Comparison of ENCODE assay signal across 27 cellular contexts in genomic region chr22:31138126-31138525, GRCh38. TPM values are rescaled to one million over a fixed set of nuclear protein-coding genes. Genes with fewer than 3 reads are reported as not detected.
DNase-seq lines count a peak whose midpoint lies in the region; ATAC-seq, FAIRE-seq and TF ChIP-seq lines count a peak whose summit lies in the region.
"Had no signal": no experiment of that assay in that cellular context is flagged by ENCODE, and none has a peak within 500 bp of the region (broad histone marks: within the 10 kb centered on the region; RNA-seq: fewer than 3 reads in every experiment).

No MANE protein-coding gene starts in this region.

- no peaks in the 10 kb centered on the region for H3K27me3 ChIP-seq in GM23338 (ENCODE audit: insufficient read depth)
- no peaks in the 10 kb centered on the region for H3K27me3 ChIP-seq in H1 (replicated peaks in 1 of 4; ENCODE audit: control insufficient read depth in 3 of 4, extremely low read depth in 1 of 4, insufficient read depth in 3 of 4, low read length in 3 of 4)
- peaks cover 37% of the 10 kb centered on the region for H3K27me3 ChIP-seq in osteoblast (ENCODE audit: insufficient read depth, low read length)
- H3K27me3 ChIP-seq in SJCRH30 = no peaks in the 10 kb centered on the region
- no peaks in the 10 kb centered on the region for H3K27me3 ChIP-seq in uterus
- H3K27me3 ChIP-seq: BLaER1 had no signal

- TF ChIP-seq EP300 in H1 (IDR thresholded peaks at IDR 0.05; ENCODE audit: borderline replicate concordance in 1 of 2, low read depth in 2 of 2, low read length in 2 of 2) = no peak

- intact Hi-C loops in uterus (cut with DNase I; ENCODE audit: low total_unique reads) = no loop called here

- no peak overlapping the region for H4K91ac ChIP-seq in H1 (replicated peaks; ENCODE audit: insufficient read length, low read length)

- no peak overlapping the region for H2BK20ac ChIP-seq in H1 (ENCODE audit: low read length)

- ATAC-seq in GM23338 = no peak
- no peak for ATAC-seq in HG03095 (IDR thresholded peaks at IDR 0.05; ENCODE audit: unreplicated experiment)
- ATAC-seq: Panc1 had no signal

- H3K4me2 ChIP-seq in GM23338 (peak overlapping the region; percentile 84; the same call in 1 of the 2 replicates), H1 (ENCODE audit: insufficient read depth in 1 of 2, low read depth in 2 of 2, low read length in 2 of 2) (peak overlapping the region; percentile 87 to 99; a peak in 2 of 4 replicates), osteoblast (ENCODE audit: insufficient read depth, low read length) (no peak overlapping the region)
- H3K4me2 ChIP-seq: BLaER1 had no signal

- no peak overlapping the region for H2AK5ac ChIP-seq in H1 (ENCODE audit: low read depth, low read length)

- no peak for TF ChIP-seq CTCF in GM23338 (conservative IDR thresholded peaks at IDR 0.05; ENCODE audit: low read depth in 2 of 2)
- TF ChIP-seq CTCF in H1 (IDR thresholded peaks at IDR 0.05; ENCODE audit: control extremely low read depth in 1 of 3, insufficient read depth in 1 of 3, low read depth in 1 of 3, low read length in 3 of 3) = no peak
- no peak for TF ChIP-seq CTCF in osteoblast (IDR thresholded peaks at IDR 0.05; ENCODE audit: extremely low read depth, low read depth, low read length)
- TF ChIP-seq CTCF in uterus (IDR thresholded peaks at IDR 0.05) = no peak

- H3K36me3 Mint-ChIP-seq in GM23338 (ENCODE audit: low read depth) = peaks cover 26% of the 10 kb centered on the region
- H3K36me3 Mint-ChIP-seq: CD4-positive, CD25-positive, alpha-beta regulatory T cell had no signal

- H2BK120ac ChIP-seq in H1 (replicated peaks; ENCODE audit: low read depth, low read length) = no peak overlapping the region

- FAIRE-seq in H1 (lab: Jason Lieb, UNC) = no peak
- FAIRE-seq: D721Med, H54, HTR-8/SVneo had no signal

- CTCF ChIA-PET in H1 (lab: Charles Lee; ENCODE audit: partially characterized antibody) = interaction anchor here (1.3 to 6.1 kb wide), 3 partner anchors 13 to 33 kb away, joined by 4 to 49 read pairs (median 4); no protein-coding TSS in a partner anchor

- H3K9me3 Mint-ChIP-seq in GM23338 = no peaks in the 10 kb centered on the region
- H3K9me3 Mint-ChIP-seq: HFFc6 had no signal

- H3K27ac ChIP-seq in GM23338 (ENCODE audit: low read depth) (no peak overlapping the region), H1 (ENCODE audit: low read depth, low read length) (no peak overlapping the region), osteoblast (ENCODE audit: low read depth, low read length) (no peak overlapping the region), SJCRH30 (no peak overlapping the region), uterus (no peak overlapping the region)
- H3K27ac ChIP-seq: BLaER1, RWPE1 had no signal

- H3K23ac ChIP-seq in H1 (ENCODE audit: insufficient read length) = no peak overlapping the region

- TF ChIP-seq POLR2A in H1 (IDR thresholded peaks at IDR 0.05; ENCODE audit: control extremely low read depth in 1 of 2, low read depth in 2 of 2, low read length in 2 of 2) = no peak
- no peak for TF ChIP-seq POLR2A in uterus (IDR thresholded peaks at IDR 0.05)

- POLR2A ChIA-PET in H1 (lab: Charles Lee; ENCODE audit: partially characterized antibody) = interaction anchor here (0.6 to 2.7 kb wide), 3 partner anchors 7 to 130 kb away, joined by 3 to 12 read pairs (median 3); no protein-coding TSS in a partner anchor

- no peak overlapping the region for H3K14ac ChIP-seq in H1 (ENCODE audit: insufficient read length)

- no peak overlapping the region for H3K18ac ChIP-seq in H1 (ENCODE audit: extremely low read depth, low read length)

- no peak overlapping the region for H3K27ac Mint-ChIP-seq in GM23338
- H3K27ac Mint-ChIP-seq: CD4-positive, CD25-positive, alpha-beta regulatory T cell; HFFc6 had no signal

- peaks cover 17% of the 10 kb centered on the region for H3K36me3 ChIP-seq in GM23338 (ENCODE audit: insufficient read depth)
- H3K36me3 ChIP-seq in H1 (ENCODE audit: control insufficient read depth in 2 of 4, insufficient read depth in 4 of 4, low read length in 3 of 4) = peaks cover 9 to 29% (median 17%) of the 10 kb centered on the region in 4 experiments; a peak in 7 of 8 replicates
- no peaks in the 10 kb centered on the region for H3K36me3 ChIP-seq in osteoblast (ENCODE audit: insufficient read depth, low read length)
- H3K36me3 ChIP-seq in SJCRH30 = no peaks in the 10 kb centered on the region
- no peaks in the 10 kb centered on the region for H3K36me3 ChIP-seq in uterus
- H3K36me3 ChIP-seq: BLaER1 had no signal

- H3K9ac ChIP-seq in H1 (replicated peaks in 1 of 4; ENCODE audit: extremely low read depth in 1 of 4, low read depth in 3 of 4, low read length in 3 of 4) = no peak overlapping the region
- H3K9ac ChIP-seq: BLaER1 had no signal

- peak overlapping the region; percentile 76; the same call in 1 of the 2 replicates for H3K4me3 ChIP-seq in GM23338
- H3K4me3 ChIP-seq in H1 (ENCODE audit: extremely low read depth in 1 of 4, insufficient read depth in 2 of 4, low read depth in 3 of 4, low read length in 4 of 4) = no peak overlapping the region
- no peak overlapping the region for H3K4me3 ChIP-seq in osteoblast (ENCODE audit: insufficient read depth, low read length)
- no peak overlapping the region for H3K4me3 ChIP-seq in SJCRH30
- no peak overlapping the region for H3K4me3 ChIP-seq in uterus
- H3K4me3 ChIP-seq: BLaER1 had no signal

- no peak overlapping the region for H3K4me3 Mint-ChIP-seq in GM23338
- H3K4me3 Mint-ChIP-seq: CD4-positive, CD25-positive, alpha-beta regulatory T cell; HFFc6 had no signal

- H3F3A ChIP-seq in GM23338 (replicated peaks; ENCODE audit: low read depth) = no peaks in the 10 kb centered on the region

- H4K20me1 ChIP-seq in GM23338 (replicated peaks; ENCODE audit: insufficient read depth) (peaks cover 6% of the 10 kb centered on the region; the same call in 1 of the 2 replicates), H1 (replicated peaks in 1 of 2; ENCODE audit: control insufficient read depth in 1 of 2, insufficient read depth in 2 of 2, low read length in 2 of 2) (peaks cover 4 to 22% of the 10 kb centered on the region in 2 experiments), osteoblast (ENCODE audit: insufficient read depth, low read length) (no peaks in the 10 kb centered on the region)
- H4K20me1 ChIP-seq: BLaER1 had no signal

- H3K4me1 Mint-ChIP-seq in GM23338 = peaks cover 16% of the 10 kb centered on the region
- H3K4me1 Mint-ChIP-seq: CD4-positive, CD25-positive, alpha-beta regulatory T cell had no signal

- H3K9me2 ChIP-seq in GM23338 (ENCODE audit: insufficient read depth) = no peaks in the 10 kb centered on the region

- H2BK15ac ChIP-seq in H1 (ENCODE audit: low read length) = no peak overlapping the region

- H3K79me2 ChIP-seq in GM23338 (replicated peaks; ENCODE audit: insufficient read depth) (peaks cover 25% of the 10 kb centered on the region), H1 (ENCODE audit: control insufficient read depth in 1 of 2, insufficient read depth in 2 of 2, low read length in 2 of 2) (peaks cover 0 to 20% of the 10 kb centered on the region in 2 experiments; a peak in 3 of 4 replicates), osteoblast (ENCODE audit: insufficient read depth, low read length) (no peaks in the 10 kb centered on the region)

- WGBS in H1 (ENCODE audit: extremely low coverage in 1 of 2, insufficient coverage in 1 of 2, insufficient read length in 1 of 2, insufficient replicate concordance in 2 of 2, low coverage in 1 of 2, low lambda C conversion rate in 2 of 2, missing lambda C conversion rate in 1 of 2), 2 experiments = 96% methylated on average over 9 of the region's 10 CpGs; no CpG with 5 or more reads in 1 of the 2 experiments

- H4K5ac ChIP-seq in H1 (ENCODE audit: insufficient read length, low read depth, low read length) = no peak overlapping the region

- H3K27me3 Mint-ChIP-seq in GM23338 (ENCODE audit: insufficient read depth, low read depth, poor library complexity) = peaks cover 4% of the 10 kb centered on the region
- H3K27me3 Mint-ChIP-seq: CD4-positive, CD25-positive, alpha-beta regulatory T cell had no signal

- H2BK12ac ChIP-seq in H1 (ENCODE audit: low read depth, low read length) = no peak overlapping the region

- H3K56ac ChIP-seq in H1 (replicated peaks; ENCODE audit: insufficient read length, low read depth, low read length) = no peak overlapping the region

- H3K4me1 ChIP-seq in GM23338 (ENCODE audit: insufficient read depth) = peaks cover 21% of the 10 kb centered on the region
- H3K4me1 ChIP-seq in H1 (replicated peaks in 1 of 4; ENCODE audit: control insufficient read depth in 3 of 4, insufficient read depth in 4 of 4, low read length in 3 of 4) = peaks cover 7 to 25% (median 17%) of the 10 kb centered on the region in 4 experiments
- H3K4me1 ChIP-seq in osteoblast (ENCODE audit: insufficient read depth, low read length) = no peaks in the 10 kb centered on the region
- no peaks in the 10 kb centered on the region for H3K4me1 ChIP-seq in SJCRH30
- H3K4me1 ChIP-seq in uterus = no peaks in the 10 kb centered on the region
- H3K4me1 ChIP-seq: BLaER1 had no signal

- H2AFZ ChIP-seq in GM23338 (no peak overlapping the region), H1 (ENCODE audit: low read length) (no peak overlapping the region), osteoblast (ENCODE audit: low read length) (no peak overlapping the region)

- no peak for TF ChIP-seq RAD21 in H1 (IDR thresholded peaks at IDR 0.05 in 1 of 2, conservative IDR thresholded peaks at IDR 0.05 in 1 of 2; ENCODE audit: low read depth in 2 of 2, low read length in 2 of 2)

- DNase-seq in GM23338 (ENCODE audit: low spot score) (no peak), HuH-7 (ENCODE audit: low spot score) (peak; percentile 20), H1 (ENCODE audit: low read depth in 1 of 2, low spot score in 2 of 2) (no peak), osteoblast (ENCODE audit: insufficient read length, low spot score, missing footprints) (peak; percentile 56), ureter (ENCODE audit: low spot score) (no peak), SJCRH30 (no peak), uterus (no peak)
- DNase-seq: ACHN; CD4-positive, CD25-positive, alpha-beta regulatory T cell; HFFc6; NCI-H1048; NCI-H1417; NCI-H1694 treated with DMSO at 0.1 percent for 48 hours; NCI-H2081; NCI-H2227 treated with DMSO at 0.1 percent for 48 hours; NCI-H526 treated with DMSO at 0.1 percent for 48 hours; SHP77; SW 1271 had no signal

- H3K9me3 ChIP-seq in H1 (ENCODE audit: insufficient read depth in 2 of 2, low read depth in 1 of 2, low read length in 1 of 2) = no peaks in the 10 kb centered on the region
- H3K9me3 ChIP-seq in osteoblast (ENCODE audit: low read depth, low read length) = no peaks in the 10 kb centered on the region
- no peaks in the 10 kb centered on the region for H3K9me3 ChIP-seq in SJCRH30 (replicated peaks)
- H3K9me3 ChIP-seq in uterus = no peaks in the 10 kb centered on the region
- H3K9me3 ChIP-seq: BLaER1 had no signal

- H4K8ac ChIP-seq in H1 (ENCODE audit: extremely low read depth, insufficient read depth, low read length) = no peak overlapping the region

- peaks cover 15% of the 10 kb centered on the region; the same call in 1 of the 2 replicates for H3K79me1 ChIP-seq in H1 (ENCODE audit: low read depth, low read length)

- peak overlapping the region; percentile 77 for H2BK5ac ChIP-seq in H1 (ENCODE audit: low read depth, low read length)

- peaks cover 12% of the 10 kb centered on the region for H3K23me2 ChIP-seq in H1 (ENCODE audit: low read depth, low read length)

- H3K4ac ChIP-seq in H1 (replicated peaks; ENCODE audit: insufficient read length, low read depth, low read length) = no peak overlapping the region

RNA-seq across cellular contexts. Expression of gene PLA2G3, which starts 2.2 kb away (rescaled TPM):
- 31.0 and 34.5 TPM in 2 replicates for total RNA-seq in GM23338 (2014; rRNA removed; shearing (Covaris generic))
- polyA plus RNA-seq in GM23338 (2016; fragmentation: Nextera tagmentation; extraction: Ambion mirVana) (15.3 and 18.0 TPM in 2 replicates), H1 (2011; rRNA removed) (18.1 and 19.3 TPM in 2 replicates)
- total RNA-seq in H1 (2021; fragmentation: NEBNext Ultra II Directional; extraction: Animal tissue kit (Norgen Biotek cat#: 25700)) = 25.9 and 26.8 TPM in 2 replicates
- polyA plus RNA-seq in H1 (2011; cell fraction: cytosol; rRNA removed) = 19.3 TPM
- polyA plus RNA-seq in H1 (2011; cell fraction: nucleus; rRNA removed) = 42.9 TPM
- 18.5 to 22.5 TPM (median 22.0 TPM) in 4 replicates for polyA plus RNA-seq in H1 (2012, experiment 1 of 2)
- polyA plus RNA-seq in H1 (2012, experiment 2 of 2) = 20.1 TPM
- polyA plus RNA-seq in H1 (2013, experiment 1 of 2) = 40.7 TPM
- polyA plus RNA-seq in H1 (2013, experiment 2 of 2) = 41.4 TPM
- 10.6 and 14.8 TPM in 2 replicates for polyA minus RNA-seq in H1 (2011; rRNA and poly(A)+ RNA removed)
- 9.8 TPM for polyA minus RNA-seq in H1 (2011; cell fraction: cytosol; rRNA and poly(A)+ RNA removed)
- 12.2 TPM for polyA minus RNA-seq in H1 (2011; cell fraction: nucleus; rRNA and poly(A)+ RNA removed)
- total RNA-seq in osteoblast (0.29 and 0.36 TPM in 2 replicates), ureter (not detected), uterus (not detected)
- 0.61 and 0.87 TPM in 2 replicates for total RNA-seq in SJCRH30 (2014; rRNA removed; shearing (Covaris generic))
- total RNA-seq: CD4-positive, CD25-positive, alpha-beta regulatory T cell; NCI-H460; OCI-LY7 had no signal
- polyA plus RNA-seq: CD4-positive, CD25-positive, alpha-beta regulatory T cell had no signal

RNA-seq across cellular contexts. Expression of gene INPP5J, which starts 15.4 kb away (rescaled TPM):
- 11.2 and 14.5 TPM in 2 replicates for total RNA-seq in GM23338 (2014; rRNA removed; shearing (Covaris generic))
- polyA plus RNA-seq in GM23338 (2016; fragmentation: Nextera tagmentation; extraction: Ambion mirVana) (4.8 and 5.3 TPM in 2 replicates), H1 (2011; rRNA removed) (5.4 and 9.1 TPM in 2 replicates)
- total RNA-seq in H1 (2021; fragmentation: NEBNext Ultra II Directional; extraction: Animal tissue kit (Norgen Biotek cat#: 25700)) = 6.0 and 6.4 TPM in 2 replicates
- 5.6 TPM for polyA plus RNA-seq in H1 (2011; cell fraction: cytosol; rRNA removed)
- 14.0 TPM for polyA plus RNA-seq in H1 (2011; cell fraction: nucleus; rRNA removed)
- 3.6 to 6.3 TPM (median 5.3 TPM) in 4 replicates for polyA plus RNA-seq in H1 (2012, experiment 1 of 2)
- polyA plus RNA-seq in H1 (2012, experiment 2 of 2) = 5.1 TPM
- 3.9 TPM for polyA plus RNA-seq in H1 (2013, experiment 1 of 2)
- 4.0 TPM for polyA plus RNA-seq in H1 (2013, experiment 2 of 2)
- polyA minus RNA-seq in H1 (2011; rRNA and poly(A)+ RNA removed) = 2.5 and 2.9 TPM in 2 replicates
- polyA minus RNA-seq in H1 (2011; cell fraction: cytosol; rRNA and poly(A)+ RNA removed) = 3.7 TPM
- 6.2 TPM for polyA minus RNA-seq in H1 (2011; cell fraction: nucleus; rRNA and poly(A)+ RNA removed)
- total RNA-seq in osteoblast (under 0.01 and 0.36 TPM in 2 replicates), ureter (4.8 TPM), uterus (1 to 10 TPM in 3 of 4 donors, under 1 TPM in 1; 0.59 to 7.9 (median 3.0) TPM)
- total RNA-seq in SJCRH30 (2014; rRNA removed; shearing (Covaris generic)) = 0.10 and 0.12 TPM in 2 replicates
- total RNA-seq: CD4-positive, CD25-positive, alpha-beta regulatory T cell had no signal

RNA-seq across cellular contexts. Expression of gene RNF185, which starts 21.9 kb away (rescaled TPM):
- 13.6 and 15.5 TPM in 2 replicates for total RNA-seq in GM23338 (2014; rRNA removed; shearing (Covaris generic))
- polyA plus RNA-seq in GM23338 (2016; fragmentation: Nextera tagmentation; extraction: Ambion mirVana) (6.8 and 7.6 TPM in 2 replicates), H1 (2011; rRNA removed) (19.4 and 19.9 TPM in 2 replicates)
- total RNA-seq in H1 (2021; fragmentation: NEBNext Ultra II Directional; extraction: Animal tissue kit (Norgen Biotek cat#: 25700)) = 18.0 and 18.4 TPM in 2 replicates
- 20.5 TPM for polyA plus RNA-seq in H1 (2011; cell fraction: cytosol; rRNA removed)
- 15.8 TPM for polyA plus RNA-seq in H1 (2011; cell fraction: nucleus; rRNA removed)
- 18.2 to 19.9 TPM (median 18.8 TPM) in 4 replicates for polyA plus RNA-seq in H1 (2012, experiment 1 of 2)
- 20.9 TPM for polyA plus RNA-seq in H1 (2012, experiment 2 of 2)
- 13.1 TPM for polyA plus RNA-seq in H1 (2013, experiment 1 of 2)
- polyA plus RNA-seq in H1 (2013, experiment 2 of 2) = 12.9 TPM
- 21.1 and 25.8 TPM in 2 replicates for polyA minus RNA-seq in H1 (2011; rRNA and poly(A)+ RNA removed)
- polyA minus RNA-seq in H1 (2011; cell fraction: cytosol; rRNA and poly(A)+ RNA removed) = 10.2 TPM
- 6.7 TPM for polyA minus RNA-seq in H1 (2011; cell fraction: nucleus; rRNA and poly(A)+ RNA removed)
- total RNA-seq in osteoblast (48.0 and 51.8 TPM in 2 replicates), ureter (34.1 TPM), uterus (10 to 100 TPM; 10.8 to 39.5 (median 28.0) TPM)
- 23.3 and 24.2 TPM in 2 replicates for total RNA-seq in SJCRH30 (2014; rRNA removed; shearing (Covaris generic))

RNA-seq across cellular contexts. Expression of gene SELENOM, which starts 30.8 kb away (rescaled TPM):
- total RNA-seq in GM23338 (2014; rRNA removed; shearing (Covaris generic)) = 44.9 and 67.6 TPM in 2 replicates
- 49.7 and 50.8 TPM in 2 replicates for polyA plus RNA-seq in GM23338 (2016; fragmentation: Nextera tagmentation; extraction: Ambion mirVana)
- 21.8 and 22.7 TPM in 2 replicates for total RNA-seq in H1 (2021; fragmentation: NEBNext Ultra II Directional; extraction: Animal tissue kit (Norgen Biotek cat#: 25700))
- polyA plus RNA-seq in H1 (2011; rRNA removed) = 40.0 and 57.2 TPM in 2 replicates
- polyA plus RNA-seq in H1 (2011; cell fraction: cytosol; rRNA removed) = 33.4 TPM
- 32.8 TPM for polyA plus RNA-seq in H1 (2011; cell fraction: nucleus; rRNA removed)
- polyA plus RNA-seq in H1 (2012, experiment 1 of 2) = 9.6 to 22.1 TPM (median 16.4 TPM) in 4 replicates
- polyA plus RNA-seq in H1 (2012, experiment 2 of 2) = 28.2 TPM
- 50.7 TPM for polyA plus RNA-seq in H1 (2013, experiment 1 of 2)
- 50.7 TPM for polyA plus RNA-seq in H1 (2013, experiment 2 of 2)
- polyA minus RNA-seq in H1 (2011; rRNA and poly(A)+ RNA removed) = 5.5 and 5.7 TPM in 2 replicates
- 10.1 TPM for polyA minus RNA-seq in H1 (2011; cell fraction: cytosol; rRNA and poly(A)+ RNA removed)
- 13.7 TPM for polyA minus RNA-seq in H1 (2011; cell fraction: nucleus; rRNA and poly(A)+ RNA removed)
- total RNA-seq in osteoblast = 140 and 157 TPM in 2 replicates
- 259 TPM for total RNA-seq in ureter
- 0.24 TPM in 1 of 2 replicates, not detected in the other for total RNA-seq in SJCRH30 (2014; rRNA removed; shearing (Covaris generic))
- 1,000 to 10,000 TPM in 2 of 4 donors, 100 to 1,000 TPM in 1, 10 to 100 TPM in 1; 91.7 to 2,170 (median 948) TPM for total RNA-seq in uterus

RNA-seq across cellular contexts. Expression of gene SMTN, which starts 57.0 kb away (rescaled TPM):
- 16.3 and 27.4 TPM in 2 replicates for total RNA-seq in GM23338 (2014; rRNA removed; shearing (Covaris generic))
- polyA plus RNA-seq in GM23338 (2016; fragmentation: Nextera tagmentation; extraction: Ambion mirVana) (32.2 and 34.0 TPM in 2 replicates), H1 (2011; rRNA removed) (12.3 and 27.6 TPM in 2 replicates)
- total RNA-seq in H1 (2021; fragmentation: NEBNext Ultra II Directional; extraction: Animal tissue kit (Norgen Biotek cat#: 25700)) = 20.8 and 26.5 TPM in 2 replicates
- 9.2 TPM for polyA plus RNA-seq in H1 (2011; cell fraction: cytosol; rRNA removed)
- 31.0 TPM for polyA plus RNA-seq in H1 (2011; cell fraction: nucleus; rRNA removed)
- polyA plus RNA-seq in H1 (2012, experiment 1 of 2) = 6.7 to 15.9 TPM (median 13.8 TPM) in 4 replicates
- polyA plus RNA-seq in H1 (2012, experiment 2 of 2) = 8.5 TPM
- polyA plus RNA-seq in H1 (2013, experiment 1 of 2) = 17.8 TPM
- polyA plus RNA-seq in H1 (2013, experiment 2 of 2) = 16.7 TPM
- 4.6 and 9.1 TPM in 2 replicates for polyA minus RNA-seq in H1 (2011; rRNA and poly(A)+ RNA removed)
- 13.0 TPM for polyA minus RNA-seq in H1 (2011; cell fraction: cytosol; rRNA and poly(A)+ RNA removed)
- 10.4 TPM for polyA minus RNA-seq in H1 (2011; cell fraction: nucleus; rRNA and poly(A)+ RNA removed)
- total RNA-seq in osteoblast (30.6 and 31.5 TPM in 2 replicates), ureter (327 TPM), uterus (100 to 1,000 TPM; 182 to 647 (median 274) TPM)
- total RNA-seq in SJCRH30 (2014; rRNA removed; shearing (Covaris generic)) = 33.5 and 34.2 TPM in 2 replicates

Comparison
In these comparisons a context has a peak if more than half of its experiments do, and no peak if none do; other contexts are left out.
1. DNase-seq: peak in HuH-7 (single experiment) and osteoblast (single experiment); none in GM23338 (single experiment), H1 (0 of 2), ureter (single experiment), SJCRH30 (0 of 2) and uterus (0 of 2).
2. RNA of gene PLA2G3, which starts 2.2 kb away (total RNA-seq): 31.0 to 34.5 TPM in GM23338 and 25.9 to 26.8 TPM in H1; 0.61 to 0.87 TPM in SJCRH30, 0.29 to 0.36 TPM in osteoblast, not detected in ureter (single experiment) and not detected in uterus; every median in the first group is over 10 times any median in the second.